In the genomic region with DNA sequence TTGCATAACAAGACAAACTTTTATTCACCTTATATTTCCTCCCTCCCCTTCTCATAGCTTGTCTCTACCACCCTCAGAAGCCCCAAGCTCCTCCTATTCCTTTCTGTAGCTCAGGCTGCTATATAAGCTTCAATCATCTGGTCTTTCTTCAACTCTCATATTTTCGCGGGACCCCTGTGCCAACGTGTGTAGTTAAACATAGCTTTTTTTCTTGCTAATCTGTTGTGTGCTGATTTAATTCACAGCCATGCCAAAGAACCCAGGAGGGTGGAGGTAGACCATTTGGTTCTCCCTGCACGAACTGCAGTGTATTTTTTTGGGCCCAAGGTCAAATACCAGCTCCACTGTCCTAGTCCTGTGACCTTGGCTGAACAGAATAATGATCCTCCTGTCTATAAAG, we compare ENCODE assay signal across 1 cellular context.
TF ChIP-seq lines count a peak whose summit lies in the region.

No MANE protein-coding gene starts in this region.

TF ChIP-seq in WTC11, 78 proteins besides CTCF, POLR2A, EP300 and RAD21:
- TF ChIP-seq ZNF232 (CRISPR knock-in tag; IDR thresholded peaks at IDR 0.05) (no peak), TEAD1 (CRISPR knock-in tag; IDR thresholded peaks at IDR 0.05) (no peak), FOXP1 (CRISPR knock-in tag; IDR thresholded peaks at IDR 0.05; ENCODE audit: borderline replicate concordance) (no peak), ATF1 (CRISPR knock-in tag; IDR thresholded peaks at IDR 0.05) (no peak)
